ENCODE assay signal across 10 cellular contexts in the genomic region with DNA sequence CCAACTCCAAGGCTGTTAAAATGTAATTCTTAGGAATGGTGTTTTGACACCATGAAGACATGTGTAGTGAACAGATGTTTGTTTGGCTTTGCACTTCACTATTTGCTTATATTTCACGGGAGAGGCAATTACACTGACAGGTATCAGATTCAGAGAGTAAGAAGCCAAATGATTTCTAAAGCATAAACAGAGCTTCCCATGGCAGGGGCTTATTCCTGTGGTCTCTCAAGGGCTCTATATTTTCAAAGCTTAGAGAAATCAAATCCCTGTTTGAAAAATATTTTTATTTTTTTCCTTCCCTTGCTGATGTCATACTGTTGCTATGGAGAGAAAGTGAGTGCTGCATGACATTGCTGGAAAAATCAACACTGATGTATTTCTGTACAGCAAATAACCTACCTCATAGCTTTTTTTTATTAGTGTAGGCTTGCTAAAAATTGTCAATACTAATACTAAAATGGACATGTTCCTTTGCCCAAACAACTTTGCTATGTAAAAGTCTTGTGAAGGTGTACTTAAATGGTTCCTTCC.
DNase-seq lines count a peak whose midpoint lies in the region; ATAC-seq, FAIRE-seq and TF ChIP-seq lines count a peak whose summit lies in the region.
"Had no signal": no experiment of that assay in that cellular context is flagged by ENCODE, and none has a peak within 500 bp of the region (broad histone marks: within the 10 kb centered on the region; RNA-seq: fewer than 3 reads in every experiment).

No MANE protein-coding gene starts in this region.

- CTCF ChIA-PET in IMR-90 (lab: Yijun Ruan, JAX) = interaction anchor here (0.5 to 1.1 kb wide), 2 partner anchors 13 to 174 kb away, joined by 3 read pairs; no protein-coding TSS in a partner anchor

- peak overlapping the region; percentile 27; the same call in 1 of the 2 replicates for H3K14ac ChIP-seq in IMR-90 (replicated peaks; ENCODE audit: low read depth, low read length)

- H2BK15ac ChIP-seq in IMR-90 (ENCODE audit: low read depth, low read length) = no peak overlapping the region

- no peaks in the 10 kb centered on the region for H3K9me3 ChIP-seq in IMR-90 (ENCODE audit: control insufficient read depth, insufficient read depth, low read length)
- peaks cover 0 to 2% (median 0%) of the 10 kb centered on the region in 4 donors for H3K9me3 ChIP-seq in pancreas

- no peak overlapping the region for H2AK5ac ChIP-seq in IMR-90 (ENCODE audit: low read depth, low read length)

- peak overlapping the region; percentile 21; the same call in 1 of the 2 replicates for H4K5ac ChIP-seq in IMR-90 (ENCODE audit: low read depth, low read length)

- DNase-seq in IMR-90 (peak; percentile 66), coronary artery (ENCODE audit: low spot score) (no peak), pancreas (no peak), posterior vena cava (ENCODE audit: low spot score) (no peak), SK-N-DZ (ENCODE audit: low spot score) (no peak)
- no peak for DNase-seq in activated naive CD4-positive, alpha-beta T cell treated with anti-CD3 and anti-CD28 coated beads, Interleukin-2, amount 50 U/mL, for 16 hours
- DNase-seq: stimulated activated CD4-positive, alpha-beta T cell treated with anti-CD3 and anti-CD28 coated beads, Interleukin-2, amount 100 ng/mL, for 24 hours had no signal

- peak overlapping the region; percentile 59 for H2BK120ac ChIP-seq in IMR-90 (ENCODE audit: low read depth, low read length)

- TF ChIP-seq RAD21 in IMR-90 (IDR thresholded peaks at IDR 0.05; ENCODE audit: low read length) = no peak

- H4K8ac ChIP-seq in IMR-90 (ENCODE audit: low read depth in 2 of 2, low read length in 2 of 2) = peak overlapping the region in 1 of 2 experiments; percentile 53; a peak in 1 of 4 replicates

- TF ChIP-seq CTCF in IMR-90 (conservative IDR thresholded peaks at IDR 0.05; ENCODE audit: low read depth, low read length) (no peak), coronary artery (IDR thresholded peaks at IDR 0.05) (no peak), pancreas (IDR thresholded peaks at IDR 0.05) (no peak)

- BruUV-seq in IMR-90 (replicated peaks; lab: Mats Ljungman, UMichigan) = no TSS peak

- H3K18ac ChIP-seq in IMR-90 (ENCODE audit: low read depth, low read length) = peak overlapping the region; percentile 87; the same call in 1 of the 2 replicates

- H3K79me1 ChIP-seq in IMR-90 (ENCODE audit: low read depth in 1 of 2, low read length in 2 of 2) = peaks cover 0 to 9% of the 10 kb centered on the region in 2 experiments; a peak in 2 of 4 replicates

- H3K27me3 ChIP-seq in IMR-90 (ENCODE audit: control insufficient read depth, insufficient read depth, low read length) (no peaks in the 10 kb centered on the region), pancreas (no peaks in the 10 kb centered on the region)

- peak overlapping the region; percentile 14; the same call in 1 of the 2 replicates for H3K23ac ChIP-seq in IMR-90 (ENCODE audit: low read depth, low read length)

- H3K27ac ChIP-seq in IMR-90 (ENCODE audit: insufficient read depth, low read length) (no peak overlapping the region), coronary artery (peak overlapping the region; percentile 57 to 58), pancreas (peak overlapping the region in 2 of 4 donors; percentile 10 to 25)
- H3K27ac ChIP-seq: RWPE1 had no signal

- intact Hi-C loops in IMR-90 (cut with micrococcal nuclease) (loop anchor here (5.0 kb wide), 1 partner anchor 46 kb away; no protein-coding TSS in a partner anchor), pancreas (cut with DNase I) (no loop called here), posterior vena cava (cut with DNase I) (loop anchor here in 1 of 2 donors (10.0 kb wide), 1 partner anchor 174 kb away; no protein-coding TSS in a partner anchor)

- no peak overlapping the region for H2AK9ac ChIP-seq in IMR-90 (replicated peaks; ENCODE audit: low read depth, low read length, poor library complexity)

- in situ Hi-C loops in IMR-90 (cut with MboI; ENCODE audit: low sequenced_read_pairs) = no loop called here

- dilution Hi-C loops in IMR-90 (cut with HindIII; ENCODE audit: low sequenced_read_pairs, unreplicated experiment) = no loop called here

- FAIRE-seq in pancreas (lab: Jason Lieb, UNC) = no peak
- FAIRE-seq: GM18507 had no signal

- peak overlapping the region; percentile 85; the same call in 1 of the 2 replicates for H3K4me2 ChIP-seq in IMR-90 (ENCODE audit: low read depth, low read length)

- POLR2A ChIA-PET in IMR-90 (lab: Charles Lee; ENCODE audit: unreplicated experiment) = no interaction called here

- H3K56ac ChIP-seq in IMR-90 (ENCODE audit: extremely low read depth, insufficient read depth, low read length) = no peak overlapping the region; the same call in 1 of the 2 replicates

- no CpG with 5 or more reads among the region's 1 CpG for WGBS in IMR-90 (ENCODE audit: extremely low coverage in 2 of 2, insufficient read length in 1 of 2), 2 experiments
- WGBS in pancreas, 2 donors = 11 to 14% methylated on average over 1 of the region's 1 CpG

- no peaks in the 10 kb centered on the region for H4K20me1 ChIP-seq in IMR-90 (ENCODE audit: insufficient read depth, low read length)

- TF ChIP-seq POLR2A in IMR-90 (IDR thresholded peaks at IDR 0.05; ENCODE audit: low read depth, low read length) = no peak

- peak; percentile 20 for ATAC-seq in GM18870 (IDR thresholded peaks at IDR 0.05; ENCODE audit: unreplicated experiment)
- peak; percentile 61 for ATAC-seq in IMR-90 (ENCODE audit: low read depth)
- ATAC-seq in pancreas = peak; percentile 93 to 95 (median 94)

- no peak overlapping the region for H3K9ac ChIP-seq in IMR-90 (ENCODE audit: low read depth, low read length)

- no peak overlapping the region for H4K91ac ChIP-seq in IMR-90 (ENCODE audit: insufficient read depth, low read depth, low read length)

- peak overlapping the region; percentile 85 for H2BK5ac ChIP-seq in IMR-90 (ENCODE audit: low read depth, low read length, poor library complexity, severe bottlenecking)

- peaks cover 4% of the 10 kb centered on the region; the same call in 1 of the 2 replicates for H3K4me1 ChIP-seq in IMR-90 (ENCODE audit: control insufficient read depth, insufficient read depth, low read length)
- H3K4me1 ChIP-seq in pancreas = peaks cover 0 to 13% (median 10%) of the 10 kb centered on the region in 3 donors

- H3K36me3 ChIP-seq in IMR-90 (ENCODE audit: control insufficient read depth, insufficient read depth, low read length) (peaks cover 5% of the 10 kb centered on the region), pancreas (no peaks in the 10 kb centered on the region)

- peak overlapping the region; percentile 58; the same call in 1 of the 2 replicates for H3K4ac ChIP-seq in IMR-90 (ENCODE audit: low read depth, low read length)

- H3K9me1 ChIP-seq in IMR-90 (ENCODE audit: insufficient read depth, low read length) = no peaks in the 10 kb centered on the region

- H2AFZ ChIP-seq in IMR-90 (replicated peaks; ENCODE audit: low read length, poor library complexity) = no peak overlapping the region

- H3K4me3 ChIP-seq in IMR-90 (ENCODE audit: insufficient read depth, low read depth, low read length) = no peak overlapping the region
- no peak overlapping the region for H3K4me3 ChIP-seq in coronary artery
- no peak overlapping the region for H3K4me3 ChIP-seq in pancreas

- H2BK20ac ChIP-seq in IMR-90 (ENCODE audit: low read depth, low read length) = peak overlapping the region; percentile 50; the same call in 1 of the 2 replicates

TF ChIP-seq in IMR-90, 13 proteins besides CTCF, POLR2A, EP300 and RAD21:
- TF ChIP-seq MAZ (IDR thresholded peaks at IDR 0.05; ENCODE audit: borderline replicate concordance, low read depth, low read length) (no peak), FOS (IDR thresholded peaks at IDR 0.05; ENCODE audit: low read depth, low read length) (no peak), SMC3 (IDR thresholded peaks at IDR 0.05; ENCODE audit: low read depth, low read length) (no peak), MAFK (IDR thresholded peaks at IDR 0.05; ENCODE audit: low read depth, low read length) (peak; percentile 26; the same call in 1 of the 2 replicates), MXI1 (IDR thresholded peaks at IDR 0.05; ENCODE audit: borderline replicate concordance, low read depth, low read length) (no peak), CEBPB (IDR thresholded peaks at IDR 0.05; ENCODE audit: low read depth, low read length) (no peak), NFE2L2 (IDR thresholded peaks at IDR 0.05; ENCODE audit: low read depth, low read length) (peak; percentile 65; the same call in 1 of the 2 replicates), CHD1 (IDR thresholded peaks at IDR 0.05; ENCODE audit: low read depth, low read length) (no peak), RFX5 (IDR thresholded peaks at IDR 0.05; ENCODE audit: low read depth, low read length) (no peak; the same call in 1 of the 2 replicates), BHLHE40 (IDR thresholded peaks at IDR 0.05; ENCODE audit: low read depth, low read length) (no peak), RCOR1 (IDR thresholded peaks at IDR 0.05; ENCODE audit: insufficient replicate concordance, low read length) (no peak)
- TF ChIP-seq, protein P1, sequence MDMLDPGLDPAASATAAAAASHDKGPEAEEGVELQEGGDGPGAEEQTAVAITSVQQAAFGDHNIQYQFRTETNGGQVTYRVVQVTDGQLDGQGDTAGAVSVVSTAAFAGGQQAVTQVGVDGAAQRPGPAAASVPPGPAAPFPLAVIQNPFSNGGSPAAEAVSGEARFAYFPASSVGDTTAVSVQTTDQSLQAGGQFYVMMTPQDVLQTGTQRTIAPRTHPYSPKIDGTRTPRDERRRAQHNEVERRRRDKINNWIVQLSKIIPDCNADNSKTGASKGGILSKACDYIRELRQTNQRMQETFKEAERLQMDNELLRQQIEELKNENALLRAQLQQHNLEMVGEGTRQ (IDR thresholded peaks at IDR 0.05; ENCODE audit: low read depth, low read length) = no peak
- TF ChIP-seq, protein P2, sequence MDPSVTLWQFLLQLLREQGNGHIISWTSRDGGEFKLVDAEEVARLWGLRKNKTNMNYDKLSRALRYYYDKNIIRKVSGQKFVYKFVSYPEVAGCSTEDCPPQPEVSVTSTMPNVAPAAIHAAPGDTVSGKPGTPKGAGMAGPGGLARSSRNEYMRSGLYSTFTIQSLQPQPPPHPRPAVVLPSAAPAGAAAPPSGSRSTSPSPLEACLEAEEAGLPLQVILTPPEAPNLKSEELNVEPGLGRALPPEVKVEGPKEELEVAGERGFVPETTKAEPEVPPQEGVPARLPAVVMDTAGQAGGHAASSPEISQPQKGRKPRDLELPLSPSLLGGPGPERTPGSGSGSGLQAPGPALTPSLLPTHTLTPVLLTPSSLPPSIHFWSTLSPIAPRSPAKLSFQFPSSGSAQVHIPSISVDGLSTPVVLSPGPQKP (IDR thresholded peaks at IDR 0.05; ENCODE audit: borderline replicate concordance, low read depth, low read length) = no peak
TF ChIP-seq in IMR-90: peak in this region for 2.

Comparison
In these comparisons a context has a peak if more than half of its experiments do, and no peak if none do; other contexts are left out.
1. ATAC-seq: peak in every context shown above with its lines; median percentile 94 in pancreas; 61 in IMR-90; 20 in GM18870.